ENCODE assay signal across 40 cellular contexts in genomic region chr6:13215390-13215789, GRCh38.
"Had no signal": no experiment of that assay in that cellular context is flagged by ENCODE, and none has a peak within 500 bp of the region (broad histone marks: within the 10 kb centered on the region; RNA-seq: fewer than 3 reads in every experiment).

No MANE protein-coding gene starts in this region.

- H3K4me3 ChIP-seq: adrenal gland, ascending aorta, body of pancreas, breast epithelium, cardiac muscle cell had no signal

- H3K27me3 ChIP-seq: adrenal gland, ascending aorta, body of pancreas, brain microvascular endothelial cell, breast epithelium, cardiac muscle cell had no signal

- H3K27ac ChIP-seq: adrenal gland, body of pancreas, brain microvascular endothelial cell, breast epithelium, cardiac muscle cell had no signal

- H3K4me1 Mint-ChIP-seq: activated naive CD8-positive, alpha-beta T cell treated with anti-CD3 and anti-CD28 coated beads, Interleukin-2, amount 10 ng/mL, durations not matched to agents 7 days and 5 days; activated T-helper 17 cell treated with anti-CD3 and anti-CD28 coated beads, Interleukin-2, amount 50 U/mL, for 72 hours; brain; central memory CD8-positive, alpha-beta T cell had no signal

- H3K4me1 ChIP-seq: body of pancreas, breast epithelium had no signal

- DNase-seq: activated effector memory CD4-positive, alpha-beta T cell treated with anti-CD3 and anti-CD28 coated beads, Interleukin-2, amount 50 U/mL, for 16 hours; activated effector memory CD4-positive, alpha-beta T cell treated with Interleukin-2 at 50 U/mL for 16 hours; activated gamma-delta T cell; activated gamma-delta T cell treated with Interleukin-2 at 50 U/mL for 16 hours; activated naive CD4-positive, alpha-beta T cell; activated naive CD4-positive, alpha-beta T cell treated with anti-CD3 and anti-CD28 coated beads for 36 hours; activated naive CD4-positive, alpha-beta T cell treated with anti-CD3 and anti-CD28 coated beads, Interleukin-2, amount 50 U/mL, for 16 hours; activated naive CD4-positive, alpha-beta T cell treated with Interleukin-2 at 50 U/mL for 16 hours; activated naive CD8-positive, alpha-beta T cell treated with anti-CD3 and anti-CD28 coated beads for 36 hours; activated naive CD8-positive, alpha-beta T cell treated with anti-CD3 and anti-CD28 coated beads, Interleukin-2, amount 10 ng/mL, durations not matched to agents 7 days and 5 days; activated naive CD8-positive, alpha-beta T cell treated with anti-CD3 and anti-CD28 coated beads, Interleukin-2, amount 50 U/mL, for 24 hours; activated T-cell treated with anti-CD3 and anti-CD28 coated beads for 4 hours; activated T-cell treated with anti-CD3 and anti-CD28 coated beads, Interleukin-2, amount 50 U/mL, for 1 hour; activated T-cell treated with anti-CD3 and anti-CD28 coated beads, Interleukin-2, amount 50 U/mL, for 24 hours; activated T-cell treated with anti-CD3 and anti-CD28 coated beads, Interleukin-2, amount 50 U/mL, for 4 hours; activated T-cell treated with anti-CD3 and anti-CD28 coated beads, Interleukin-2, amount 50 U/mL, for 48 hours; activated T-cell treated with anti-CD3 and anti-CD28 coated beads, Interleukin-2, amount 50 U/mL, for 72 hours; adrenal gland; amniotic stem cell; amygdala; anterior cingulate cortex; aorta; body of pancreas; brain microvascular endothelial cell; caudate nucleus; central memory CD4-positive, alpha-beta T cell; cerebellar nuclear complex had no signal

- H3K27ac Mint-ChIP-seq: activated naive CD4-positive, alpha-beta T cell treated with anti-CD3 and anti-CD28 coated beads for 36 hours; activated naive CD4-positive, alpha-beta T cell treated with anti-CD3 and anti-CD28 coated beads, Interleukin-2, amount 50 U/mL, for 24 hours; activated naive CD4-positive, alpha-beta T cell treated with anti-CD3 and anti-CD28 coated beads, Interleukin-2, amount 50 U/mL, for 72 hours; activated naive CD8-positive, alpha-beta T cell; activated naive CD8-positive, alpha-beta T cell treated with anti-CD3 and anti-CD28 coated beads for 36 hours; activated naive CD8-positive, alpha-beta T cell treated with anti-CD3 and anti-CD28 coated beads, Interleukin-2, amount 10 ng/mL, durations not matched to agents 7 days and 5 days; activated naive CD8-positive, alpha-beta T cell treated with anti-CD3 and anti-CD28 coated beads, Interleukin-2, amount 50 U/mL, for 24 hours; activated T-cell treated with anti-CD3 and anti-CD28 coated beads, Interleukin-2, amount 50 U/mL, for 24 hours; activated T-cell treated with anti-CD3 and anti-CD28 coated beads, Interleukin-2, amount 50 U/mL, for 72 hours; activated T-helper 1 cell treated with anti-CD3 and anti-CD28 coated beads, Interleukin-12 subunit alpha, Interleukin-12 subunit beta, Interleukin-2, Interleukin-4 antibody, amounts not matched to agents 30 ng/mL and 10 ng/mL and 1 ng/mL, durations not matched to agents 14 hours and 24 hours and 36 hours; activated T-helper 17 cell treated with anti-CD3 and anti-CD28 coated beads, Interleukin-2, amount 50 U/mL, for 72 hours; activated T-helper 2 cell treated with anti-CD3 and anti-CD28 coated beads, Interferon-gamma antibody, Interleukin-2, Interleukin-4, amounts not matched to agents 10 μg/mL and 5 μg/mL and 100 μg/mL, durations not matched to agents 14 hours and 24 hours and 36 hours; brain had no signal

- H3K4me3 Mint-ChIP-seq: activated naive CD4-positive, alpha-beta T cell treated with anti-CD3 and anti-CD28 coated beads for 36 hours; activated naive CD4-positive, alpha-beta T cell treated with anti-CD3 and anti-CD28 coated beads, Interleukin-2, amount 50 U/mL, for 24 hours; activated naive CD8-positive, alpha-beta T cell; activated naive CD8-positive, alpha-beta T cell treated with anti-CD3 and anti-CD28 coated beads for 36 hours; activated naive CD8-positive, alpha-beta T cell treated with anti-CD3 and anti-CD28 coated beads, Interleukin-2, amount 10 ng/mL, durations not matched to agents 7 days and 5 days; activated naive CD8-positive, alpha-beta T cell treated with anti-CD3 and anti-CD28 coated beads, Interleukin-2, amount 50 U/mL, for 24 hours; activated T-cell treated with anti-CD3 and anti-CD28 coated beads, Interleukin-2, amount 50 U/mL, for 24 hours; activated T-cell treated with anti-CD3 and anti-CD28 coated beads, Interleukin-2, amount 50 U/mL, for 4 hours; activated T-cell treated with anti-CD3 and anti-CD28 coated beads, Interleukin-2, amount 50 U/mL, for 72 hours; activated T-helper 1 cell treated with anti-CD3 and anti-CD28 coated beads, Interleukin-12 subunit alpha, Interleukin-12 subunit beta, Interleukin-2, Interleukin-4 antibody, amounts not matched to agents 30 ng/mL and 10 ng/mL and 1 ng/mL, durations not matched to agents 14 hours and 24 hours and 36 hours; activated T-helper 17 cell treated with anti-CD3 and anti-CD28 coated beads, Interleukin-2, amount 50 U/mL, for 72 hours; brain; central memory CD8-positive, alpha-beta T cell had no signal

- H3K36me3 ChIP-seq: adrenal gland, brain microvascular endothelial cell, breast epithelium, cardiac muscle cell had no signal

- ATAC-seq: activated naive CD4-positive, alpha-beta T cell treated with anti-CD3 and anti-CD28 coated beads, Interleukin-2, amount 50 U/mL, for 72 hours; activated naive CD8-positive, alpha-beta T cell treated with anti-CD3 and anti-CD28 coated beads, Interleukin-2, amount 50 U/mL, for 24 hours; activated T-cell treated with anti-CD3 and anti-CD28 coated beads, Interleukin-2, amount 50 U/mL, for 4 hours; activated T-cell treated with anti-CD3 and anti-CD28 coated beads, Interleukin-2, amount 50 U/mL, for 72 hours; activated T-helper 17 cell treated with anti-CD3 and anti-CD28 coated beads, Interleukin-2, amount 50 U/mL, for 72 hours; body of pancreas had no signal

- H3K9me3 ChIP-seq: adrenal gland, ascending aorta, body of pancreas, breast epithelium had no signal

- H3K9me3 Mint-ChIP-seq: activated naive CD4-positive, alpha-beta T cell treated with anti-CD3 and anti-CD28 coated beads for 36 hours; activated naive CD4-positive, alpha-beta T cell treated with anti-CD3 and anti-CD28 coated beads, Interleukin-2, amount 50 U/mL, for 24 hours; activated naive CD4-positive, alpha-beta T cell treated with anti-CD3 and anti-CD28 coated beads, Interleukin-2, amount 50 U/mL, for 72 hours; activated naive CD8-positive, alpha-beta T cell treated with anti-CD3 and anti-CD28 coated beads for 36 hours; activated naive CD8-positive, alpha-beta T cell treated with anti-CD3 and anti-CD28 coated beads, Interleukin-2, amount 10 ng/mL, durations not matched to agents 7 days and 5 days; activated naive CD8-positive, alpha-beta T cell treated with anti-CD3 and anti-CD28 coated beads, Interleukin-2, amount 50 U/mL, for 24 hours; activated T-cell treated with anti-CD3 and anti-CD28 coated beads, Interleukin-2, amount 50 U/mL, for 24 hours; activated T-cell treated with anti-CD3 and anti-CD28 coated beads, Interleukin-2, amount 50 U/mL, for 4 hours; activated T-cell treated with anti-CD3 and anti-CD28 coated beads, Interleukin-2, amount 50 U/mL, for 72 hours; activated T-helper 1 cell treated with anti-CD3 and anti-CD28 coated beads, Interleukin-12 subunit alpha, Interleukin-12 subunit beta, Interleukin-2, Interleukin-4 antibody, amounts not matched to agents 30 ng/mL and 10 ng/mL and 1 ng/mL, durations not matched to agents 14 hours and 24 hours and 36 hours; activated T-helper 17 cell treated with anti-CD3 and anti-CD28 coated beads, Interleukin-2, amount 50 U/mL, for 72 hours; activated T-helper 2 cell treated with anti-CD3 and anti-CD28 coated beads, Interferon-gamma antibody, Interleukin-2, Interleukin-4, amounts not matched to agents 10 μg/mL and 5 μg/mL and 100 μg/mL, durations not matched to agents 14 hours and 24 hours and 36 hours; brain; central memory CD8-positive, alpha-beta T cell had no signal

- FAIRE-seq: astrocyte, bronchial epithelial cell had no signal

- H3K27me3 Mint-ChIP-seq: activated naive CD8-positive, alpha-beta T cell; activated T-cell treated with anti-CD3 and anti-CD28 coated beads, Interleukin-2, amount 50 U/mL, for 24 hours; brain had no signal

- H3K36me3 Mint-ChIP-seq: activated naive CD4-positive, alpha-beta T cell treated with anti-CD3 and anti-CD28 coated beads, Interleukin-2, amount 50 U/mL, for 24 hours; activated naive CD4-positive, alpha-beta T cell treated with anti-CD3 and anti-CD28 coated beads, Interleukin-2, amount 50 U/mL, for 72 hours; activated naive CD8-positive, alpha-beta T cell treated with anti-CD3 and anti-CD28 coated beads for 36 hours; activated naive CD8-positive, alpha-beta T cell treated with anti-CD3 and anti-CD28 coated beads, Interleukin-2, amount 10 ng/mL, durations not matched to agents 7 days and 5 days had no signal
